ENCODE assay signal across 1 cellular context in the genomic region with DNA sequence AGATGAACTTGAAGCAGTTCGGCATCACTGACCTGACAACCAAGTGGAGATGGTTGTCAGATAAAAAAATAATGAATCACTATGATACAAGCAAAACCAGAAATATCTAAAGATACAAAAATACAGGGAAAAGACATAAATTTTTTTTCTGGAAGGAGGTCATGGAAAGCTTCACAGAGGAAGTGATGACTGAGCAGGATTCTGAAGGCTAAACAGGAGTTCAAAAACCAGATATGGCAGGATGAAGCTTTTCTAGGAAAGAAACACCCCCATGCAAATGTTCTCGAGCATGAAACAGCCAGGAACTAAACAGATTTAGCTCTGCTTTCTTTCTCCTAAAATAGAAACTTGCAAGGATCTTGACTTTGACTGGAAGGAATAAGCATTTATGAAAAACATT.
TF ChIP-seq lines count a peak whose summit lies in the region.

No MANE protein-coding gene starts in this region.

TF ChIP-seq in IMR-90, 13 proteins besides CTCF, POLR2A, EP300 and RAD21:
- TF ChIP-seq FOS (IDR thresholded peaks at IDR 0.05; ENCODE audit: low read depth, low read length) = no peak
- TF ChIP-seq BHLHE40 (IDR thresholded peaks at IDR 0.05; ENCODE audit: low read depth, low read length) = no peak
- peak; percentile 43; the same call in 1 of the 2 replicates for TF ChIP-seq MAFK (IDR thresholded peaks at IDR 0.05; ENCODE audit: low read depth, low read length)
- TF ChIP-seq SMC3 (IDR thresholded peaks at IDR 0.05; ENCODE audit: low read depth, low read length) = no peak
- TF ChIP-seq, protein P1, sequence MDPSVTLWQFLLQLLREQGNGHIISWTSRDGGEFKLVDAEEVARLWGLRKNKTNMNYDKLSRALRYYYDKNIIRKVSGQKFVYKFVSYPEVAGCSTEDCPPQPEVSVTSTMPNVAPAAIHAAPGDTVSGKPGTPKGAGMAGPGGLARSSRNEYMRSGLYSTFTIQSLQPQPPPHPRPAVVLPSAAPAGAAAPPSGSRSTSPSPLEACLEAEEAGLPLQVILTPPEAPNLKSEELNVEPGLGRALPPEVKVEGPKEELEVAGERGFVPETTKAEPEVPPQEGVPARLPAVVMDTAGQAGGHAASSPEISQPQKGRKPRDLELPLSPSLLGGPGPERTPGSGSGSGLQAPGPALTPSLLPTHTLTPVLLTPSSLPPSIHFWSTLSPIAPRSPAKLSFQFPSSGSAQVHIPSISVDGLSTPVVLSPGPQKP (IDR thresholded peaks at IDR 0.05; ENCODE audit: borderline replicate concordance, low read depth, low read length) = no peak
